25 cellular contexts compared by ENCODE assay signal in the genomic region with DNA sequence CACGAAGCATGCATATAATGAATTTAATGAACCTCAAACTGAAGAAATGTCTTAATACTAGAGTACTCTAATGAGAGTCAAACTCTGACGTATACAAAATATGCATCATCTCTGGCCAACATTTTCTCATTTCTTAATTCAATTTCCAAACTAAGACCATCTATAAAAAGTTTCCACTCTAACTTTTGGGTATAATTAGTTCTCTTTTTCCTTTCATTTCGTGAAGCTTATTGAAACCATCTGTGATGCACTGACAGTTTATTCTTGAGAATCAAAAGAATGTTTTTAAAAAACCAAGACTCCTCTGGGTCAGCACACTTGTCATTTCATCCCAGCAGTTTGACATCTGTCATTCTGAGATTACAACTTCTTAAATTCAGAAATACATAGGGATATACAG.
DNase-seq lines count a peak whose midpoint lies in the region; ATAC-seq and TF ChIP-seq lines count a peak whose summit lies in the region.
"Had no signal": no experiment of that assay in that cellular context is flagged by ENCODE, and none has a peak within 500 bp of the region (broad histone marks: within the 10 kb centered on the region; RNA-seq: fewer than 3 reads in every experiment).

No MANE protein-coding gene starts in this region.

- peak overlapping the region; percentile 98; the same call in 1 of the 3 replicates for H2BK15ac ChIP-seq in IMR-90 (ENCODE audit: low read depth, low read length)

- CTCF ChIA-PET in BJ (lab: Yijun Ruan, JAX), result no interaction called here
- CTCF ChIA-PET in IMR-90 (lab: Yijun Ruan, JAX), result no interaction called here

- no peak overlapping the region for H3K4me3 Mint-ChIP-seq in osteocyte (ENCODE audit: unreplicated experiment)
- H3K4me3 Mint-ChIP-seq: CD8-positive, alpha-beta T cell had no signal

- H3K27ac Mint-ChIP-seq in osteocyte (ENCODE audit: unreplicated experiment), result peak overlapping the region; percentile 21
- H3K27ac Mint-ChIP-seq: CD8-positive, alpha-beta T cell had no signal

- no peak overlapping the region for H3K4me2 ChIP-seq in IMR-90 (ENCODE audit: low read depth, low read length)
- H3K4me2 ChIP-seq: PC-9 had no signal

- H3K9me1 ChIP-seq in IMR-90 (ENCODE audit: insufficient read depth, low read length), result no peaks in the 10 kb centered on the region

- dilution Hi-C loops in IMR-90 (cut with HindIII; ENCODE audit: low sequenced_read_pairs, unreplicated experiment), result no loop called here

- BruUV-seq in IMR-90 (replicated peaks; lab: Mats Ljungman, UMichigan), result no TSS peak

- peaks cover 7% of the 10 kb centered on the region for H3K9me3 Mint-ChIP-seq in osteocyte (ENCODE audit: unreplicated experiment)

- H2AK5ac ChIP-seq in IMR-90 (ENCODE audit: low read depth, low read length), result peak overlapping the region; percentile 43; the same call in 1 of the 2 replicates

- no peak overlapping the region for H4K8ac ChIP-seq in IMR-90 (ENCODE audit: low read depth in 2 of 2, low read length in 2 of 2)

- POLR2A ChIA-PET in BJ (lab: Charles Lee), result no interaction called here
- POLR2A ChIA-PET in IMR-90 (lab: Charles Lee; ENCODE audit: unreplicated experiment), result no interaction called here

- H2BK120ac ChIP-seq in IMR-90 (ENCODE audit: low read depth, low read length), result no peak overlapping the region; the same call in 1 of the 2 replicates

- no peaks in the 10 kb centered on the region for H3K27me3 Mint-ChIP-seq in osteocyte (ENCODE audit: unreplicated experiment)

- peak overlapping the region; percentile 8; the same call in 1 of the 2 replicates for H2BK20ac ChIP-seq in IMR-90 (ENCODE audit: low read depth, low read length)

- peak overlapping the region; percentile 12; the same call in 1 of the 2 replicates for H3K18ac ChIP-seq in IMR-90 (ENCODE audit: low read depth, low read length)

- H3K4ac ChIP-seq in IMR-90 (ENCODE audit: low read depth, low read length), result no peak overlapping the region

- no peak overlapping the region for H2AFZ ChIP-seq in IMR-90 (replicated peaks; ENCODE audit: low read length, poor library complexity)
- H2AFZ ChIP-seq: PC-9 had no signal

- H3K56ac ChIP-seq in IMR-90 (ENCODE audit: extremely low read depth, insufficient read depth, low read length), result no peak overlapping the region

- peaks cover 5% of the 10 kb centered on the region for H3K36me3 Mint-ChIP-seq in osteocyte (ENCODE audit: unreplicated experiment)

- in situ Hi-C loops in IMR-90 (cut with MboI; ENCODE audit: low sequenced_read_pairs), result no loop called here

- H3K23ac ChIP-seq in IMR-90 (ENCODE audit: low read depth, low read length), result no peak overlapping the region

- H3K27me3 ChIP-seq in BJ (ENCODE audit: control insufficient read depth, insufficient read depth, low read length) (no peaks in the 10 kb centered on the region), IMR-90 (ENCODE audit: control insufficient read depth, insufficient read depth, low read length) (no peaks in the 10 kb centered on the region), prostate gland (replicated peaks; ENCODE audit: insufficient read depth) (no peaks in the 10 kb centered on the region)
- H3K27me3 ChIP-seq: SJCRH30 had no signal

- peaks cover 9% of the 10 kb centered on the region for H3K4me1 ChIP-seq in IMR-90 (ENCODE audit: control insufficient read depth, insufficient read depth, low read length)
- no peaks in the 10 kb centered on the region for H3K4me1 ChIP-seq in prostate gland (replicated peaks)
- H3K4me1 ChIP-seq: SJCRH30 had no signal

- peaks cover 40% of the 10 kb centered on the region for H3K4me1 Mint-ChIP-seq in osteocyte (ENCODE audit: unreplicated experiment)

- H3K36me3 ChIP-seq in BJ (ENCODE audit: control insufficient read depth, insufficient read depth, low read length), result no peaks in the 10 kb centered on the region
- H3K36me3 ChIP-seq in IMR-90 (ENCODE audit: control insufficient read depth, insufficient read depth, low read length), result no peaks in the 10 kb centered on the region; the same call in 1 of the 2 replicates
- H3K36me3 ChIP-seq in prostate gland, result no peaks in the 10 kb centered on the region
- H3K36me3 ChIP-seq: SJCRH30 had no signal

- no peak overlapping the region for H4K5ac ChIP-seq in IMR-90 (ENCODE audit: low read depth, low read length)

- no peak overlapping the region for H3K9ac ChIP-seq in IMR-90 (ENCODE audit: low read depth, low read length)

- peak; percentile 32 for DNase-seq in BJ (ENCODE audit: low read depth)
- no peak for DNase-seq in IMR-90
- peak; percentile 69 for DNase-seq in fibroblast of gingiva (ENCODE audit: low read depth)
- DNase-seq in osteocyte (ENCODE audit: extremely low spot score, unreplicated experiment), result no peak
- no peak for DNase-seq in activated CD4-positive, alpha-beta T cell treated with anti-CD3 and anti-CD28 coated beads, Interleukin-2, amount 50 U/mL, for 1 hour
- no peak for DNase-seq in cerebellum (ENCODE audit: low spot score)
- no peak for DNase-seq in OCI-M2 (lab: John Stamatoyannopoulos, UW; ENCODE audit: unreplicated experiment)
- DNase-seq in prostate gland (ENCODE audit: low spot score), result no peak
- DNase-seq: C1 segment of cervical spinal cord; Caco-2; CD8-positive, alpha-beta T cell; EL; GDM1; H7; Kasumi-1; NCI-H1092 treated with DMSO at 0.1 percent for 48 hours; NCI-H1436; NCI-H187 treated with DMSO at 0.1 percent for 48 hours; NCI-H2107; NCI-H524 treated with DMSO at 0.1 percent for 48 hours; NCI-H774; NK-92 treated with Interleukin-12 subunit alpha and Interleukin-12 subunit beta, amount 100 ng/mL, for 24 hours; PC-9; SJCRH30 had no signal

- no peak overlapping the region for H2AK9ac ChIP-seq in IMR-90 (replicated peaks; ENCODE audit: low read depth, low read length, poor library complexity)

- no peaks in the 10 kb centered on the region for H4K20me1 ChIP-seq in IMR-90 (ENCODE audit: insufficient read depth, low read length)

- peaks cover 0 to 8% of the 10 kb centered on the region in 2 experiments; a peak in 1 of 4 replicates for H3K79me1 ChIP-seq in IMR-90 (ENCODE audit: low read depth in 1 of 2, low read length in 2 of 2)

- H4K91ac ChIP-seq in IMR-90 (ENCODE audit: insufficient read depth, low read depth, low read length), result no peak overlapping the region

- TF ChIP-seq CTCF in BJ (IDR thresholded peaks at IDR 0.05; ENCODE audit: insufficient read depth, low read depth, low read length) (no peak), IMR-90 (conservative IDR thresholded peaks at IDR 0.05; ENCODE audit: low read depth, low read length) (no peak), osteocyte (IDR thresholded peaks at IDR 0.05) (no peak), prostate gland (IDR thresholded peaks at IDR 0.05) (no peak)

- WGBS in IMR-90 (ENCODE audit: extremely low coverage in 2 of 2, insufficient read length in 1 of 2), 2 experiments, result no CpG with 5 or more reads among the region's 3 CpGs
- 85% methylated on average over 3 of the region's 3 CpGs for WGBS in prostate gland

- H2BK5ac ChIP-seq in IMR-90 (ENCODE audit: low read depth, low read length, poor library complexity, severe bottlenecking), result peak overlapping the region; percentile 89

- H3K27ac ChIP-seq in IMR-90 (ENCODE audit: insufficient read depth, low read length), result no peak overlapping the region
- H3K27ac ChIP-seq in prostate gland, result no peak overlapping the region
- H3K27ac ChIP-seq: PC-9, SJCRH30 had no signal

- H3K9me3 ChIP-seq in IMR-90 (ENCODE audit: control insufficient read depth, insufficient read depth, low read length) (peaks cover 5% of the 10 kb centered on the region), prostate gland (no peaks in the 10 kb centered on the region)
- H3K9me3 ChIP-seq: SJCRH30 had no signal

- no peak overlapping the region for H3K14ac ChIP-seq in IMR-90 (replicated peaks; ENCODE audit: low read depth, low read length)

- TF ChIP-seq POLR2A in IMR-90 (IDR thresholded peaks at IDR 0.05; ENCODE audit: low read depth, low read length) (no peak), prostate gland (IDR thresholded peaks at IDR 0.05) (no peak)

- no peak overlapping the region for H3K4me3 ChIP-seq in BJ (ENCODE audit: low read depth, low read length)
- no peak overlapping the region for H3K4me3 ChIP-seq in IMR-90 (ENCODE audit: insufficient read depth, low read depth, low read length)
- no peak overlapping the region for H3K4me3 ChIP-seq in prostate gland
- H3K4me3 ChIP-seq: PC-9, SJCRH30 had no signal

- no peak for TF ChIP-seq RAD21 in IMR-90 (IDR thresholded peaks at IDR 0.05; ENCODE audit: low read length)

- no peak for ATAC-seq in IMR-90 (ENCODE audit: low read depth)
- ATAC-seq: CD8-positive, alpha-beta T cell; Right ventricle myocardium inferior had no signal

- intact Hi-C loops in IMR-90 (cut with micrococcal nuclease) (no loop called here), prostate gland (cut with DNase I) (no loop called here)

TF ChIP-seq in IMR-90, 13 proteins besides CTCF, POLR2A, EP300 and RAD21 (continues in another document):
- TF ChIP-seq MAZ (IDR thresholded peaks at IDR 0.05; ENCODE audit: borderline replicate concordance, low read depth, low read length), result no peak
- no peak for TF ChIP-seq RFX5 (IDR thresholded peaks at IDR 0.05; ENCODE audit: low read depth, low read length)
- TF ChIP-seq, protein P1, sequence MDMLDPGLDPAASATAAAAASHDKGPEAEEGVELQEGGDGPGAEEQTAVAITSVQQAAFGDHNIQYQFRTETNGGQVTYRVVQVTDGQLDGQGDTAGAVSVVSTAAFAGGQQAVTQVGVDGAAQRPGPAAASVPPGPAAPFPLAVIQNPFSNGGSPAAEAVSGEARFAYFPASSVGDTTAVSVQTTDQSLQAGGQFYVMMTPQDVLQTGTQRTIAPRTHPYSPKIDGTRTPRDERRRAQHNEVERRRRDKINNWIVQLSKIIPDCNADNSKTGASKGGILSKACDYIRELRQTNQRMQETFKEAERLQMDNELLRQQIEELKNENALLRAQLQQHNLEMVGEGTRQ (IDR thresholded peaks at IDR 0.05; ENCODE audit: low read depth, low read length), result no peak
- no peak for TF ChIP-seq MAFK (IDR thresholded peaks at IDR 0.05; ENCODE audit: low read depth, low read length)
- TF ChIP-seq RCOR1 (IDR thresholded peaks at IDR 0.05; ENCODE audit: insufficient replicate concordance, low read length), result no peak
- no peak for TF ChIP-seq FOS (IDR thresholded peaks at IDR 0.05; ENCODE audit: low read depth, low read length)
- no peak for TF ChIP-seq MXI1 (IDR thresholded peaks at IDR 0.05; ENCODE audit: borderline replicate concordance, low read depth, low read length)
- TF ChIP-seq CEBPB (IDR thresholded peaks at IDR 0.05; ENCODE audit: low read depth, low read length), result no peak
- TF ChIP-seq, protein P2, sequence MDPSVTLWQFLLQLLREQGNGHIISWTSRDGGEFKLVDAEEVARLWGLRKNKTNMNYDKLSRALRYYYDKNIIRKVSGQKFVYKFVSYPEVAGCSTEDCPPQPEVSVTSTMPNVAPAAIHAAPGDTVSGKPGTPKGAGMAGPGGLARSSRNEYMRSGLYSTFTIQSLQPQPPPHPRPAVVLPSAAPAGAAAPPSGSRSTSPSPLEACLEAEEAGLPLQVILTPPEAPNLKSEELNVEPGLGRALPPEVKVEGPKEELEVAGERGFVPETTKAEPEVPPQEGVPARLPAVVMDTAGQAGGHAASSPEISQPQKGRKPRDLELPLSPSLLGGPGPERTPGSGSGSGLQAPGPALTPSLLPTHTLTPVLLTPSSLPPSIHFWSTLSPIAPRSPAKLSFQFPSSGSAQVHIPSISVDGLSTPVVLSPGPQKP (IDR thresholded peaks at IDR 0.05; ENCODE audit: borderline replicate concordance, low read depth, low read length), result no peak
- no peak for TF ChIP-seq NFE2L2 (IDR thresholded peaks at IDR 0.05; ENCODE audit: low read depth, low read length)

Comparison
In these comparisons a context has a peak if more than half of its experiments do, and no peak if none do; other contexts are left out.
1. DNase-seq: peak in BJ (single experiment) and fibroblast of gingiva (single experiment); none in IMR-90 (single experiment), osteocyte (single experiment), activated CD4-positive, alpha-beta T cell treated with anti-CD3 and anti-CD28 coated beads, Interleukin-2, amount 50 U/mL, for 1 hour (single experiment), cerebellum (single experiment), OCI-M2 (single experiment) and prostate gland (single experiment).